In the genomic region with DNA sequence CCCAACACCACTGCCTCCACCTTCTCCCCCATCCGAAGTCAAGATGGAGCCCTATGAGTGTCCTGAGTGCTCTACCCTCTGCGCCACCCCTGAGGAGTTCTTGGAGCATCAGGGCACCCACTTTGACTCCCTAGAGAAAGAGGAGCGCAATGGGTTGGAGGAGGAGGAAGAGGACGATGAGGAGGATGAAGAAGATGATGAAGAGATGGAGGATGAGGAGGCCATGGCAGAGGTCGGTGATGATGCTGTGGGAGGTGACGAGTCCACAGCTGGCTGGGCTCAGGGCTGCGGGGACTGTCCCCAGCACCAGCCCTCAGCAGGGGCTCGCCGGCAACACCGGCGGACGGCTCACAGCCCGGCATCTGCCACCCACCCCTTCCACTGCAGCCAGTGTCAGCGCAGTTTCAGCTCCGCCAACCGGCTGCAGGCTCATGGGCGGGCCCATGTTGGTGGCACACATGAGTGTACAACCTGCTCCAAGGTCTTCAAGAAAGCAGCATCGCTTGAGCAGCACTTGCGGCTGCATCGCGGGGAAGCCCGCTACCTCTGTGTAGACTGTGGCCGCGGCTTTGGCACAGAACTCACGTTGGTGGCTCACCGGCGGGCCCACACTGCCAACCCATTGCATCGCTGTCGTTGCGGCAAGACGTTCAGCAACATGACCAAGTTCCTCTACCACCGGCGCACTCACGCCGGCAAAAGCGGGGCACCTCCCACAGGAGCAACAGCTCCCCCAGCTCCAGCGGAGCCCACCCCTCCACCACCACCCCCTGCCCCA, we compare ENCODE assay signal across 27 cellular contexts. TPM values are rescaled to one million over a fixed set of nuclear protein-coding genes. Genes with fewer than 3 reads are reported as not detected.
DNase-seq lines count a peak whose midpoint lies in the region; ATAC-seq, FAIRE-seq and TF ChIP-seq lines count a peak whose summit lies in the region.
"Had no signal": no experiment of that assay in that cellular context is flagged by ENCODE, and none has a peak within 500 bp of the region (broad histone marks: within the 10 kb centered on the region; RNA-seq: fewer than 3 reads in every experiment).

No MANE protein-coding gene starts in this region.

- no peak overlapping the region for H3K4ac ChIP-seq in neuronal stem cell (ENCODE audit: low read length)

- no peak overlapping the region for H2BK15ac ChIP-seq in neuronal stem cell (ENCODE audit: low read length)

- H3K27me3 Mint-ChIP-seq in activated naive CD4-positive, alpha-beta T cell treated with anti-CD3 and anti-CD28 coated beads, Interleukin-2, amount 10 ng/mL, durations not matched to agents 7 days and 5 days: no peaks in the 10 kb centered on the region
- H3K27me3 Mint-ChIP-seq in astrocyte (ENCODE audit: low read depth, unreplicated experiment): no peaks in the 10 kb centered on the region
- H3K27me3 Mint-ChIP-seq: CD8-positive, alpha-beta memory T cell had no signal

- no peak for FAIRE-seq in astrocyte (lab: Jason Lieb, UNC)
- FAIRE-seq: GM12878 had no signal

- H2AFZ ChIP-seq in astrocyte (ENCODE audit: low read depth, low read length) (no peak overlapping the region), neuronal stem cell (ENCODE audit: low read length) (no peak overlapping the region)
- H2AFZ ChIP-seq: GM23338 had no signal

- no peak overlapping the region for H3K4me3 Mint-ChIP-seq in activated naive CD4-positive, alpha-beta T cell treated with anti-CD3 and anti-CD28 coated beads, Interleukin-2, amount 10 ng/mL, durations not matched to agents 7 days and 5 days
- peak overlapping the region; percentile 71 for H3K4me3 Mint-ChIP-seq in astrocyte (ENCODE audit: unreplicated experiment)
- H3K4me3 Mint-ChIP-seq: CD8-positive, alpha-beta memory T cell; GM23338 had no signal

- H3K9me3 Mint-ChIP-seq in activated naive CD4-positive, alpha-beta T cell treated with anti-CD3 and anti-CD28 coated beads, Interleukin-2, amount 10 ng/mL, durations not matched to agents 7 days and 5 days: no peaks in the 10 kb centered on the region
- peaks cover under 1% of the 10 kb centered on the region for H3K9me3 Mint-ChIP-seq in astrocyte (ENCODE audit: unreplicated experiment)
- H3K9me3 Mint-ChIP-seq: CD8-positive, alpha-beta memory T cell; GM23338 had no signal

- CTCF ChIA-PET in activated naive CD4-positive, alpha-beta T cell treated with anti-CD3 and anti-CD28 coated beads, Interleukin-2, amount 10 ng/mL, durations not matched to agents 7 days and 5 days (lab: Charles Lee): no interaction called here

- H3K27ac ChIP-seq in astrocyte (ENCODE audit: low read depth, low read length) (no peak overlapping the region), neuronal stem cell (replicated peaks; ENCODE audit: low read length) (no peak overlapping the region)
- H3K27ac ChIP-seq: SK-N-MC had no signal

- no peak for ATAC-seq in sciatic nerve
- ATAC-seq: GM12878, GM23338 had no signal

- H3K14ac ChIP-seq in neuronal stem cell (ENCODE audit: low read length): no peak overlapping the region

- no peaks in the 10 kb centered on the region for H3K27me3 ChIP-seq in astrocyte (ENCODE audit: insufficient read depth, low read length)
- H3K27me3 ChIP-seq in neuronal stem cell (ENCODE audit: control insufficient read depth in 3 of 3, insufficient read depth in 3 of 3, low read depth in 1 of 3, low read length in 3 of 3): no peaks in the 10 kb centered on the region
- H3K27me3 ChIP-seq: BE2C had no signal

- H3K4me1 Mint-ChIP-seq in activated naive CD4-positive, alpha-beta T cell treated with anti-CD3 and anti-CD28 coated beads, Interleukin-2, amount 10 ng/mL, durations not matched to agents 7 days and 5 days: peaks cover 33% of the 10 kb centered on the region
- H3K4me1 Mint-ChIP-seq in astrocyte (ENCODE audit: low read depth, unreplicated experiment): peaks cover 24% of the 10 kb centered on the region

- peaks cover 10% of the 10 kb centered on the region for H3K79me1 ChIP-seq in neuronal stem cell (ENCODE audit: low read depth, low read length)

- H3K9ac ChIP-seq in astrocyte (ENCODE audit: low read length) (no peak overlapping the region), neuronal stem cell (ENCODE audit: low read depth, low read length, poor library complexity) (peak overlapping the region; percentile 21)

- peaks cover 89% of the 10 kb centered on the region for H3K79me2 ChIP-seq in astrocyte (ENCODE audit: insufficient read depth, low read length)

- H2BK5ac ChIP-seq in neuronal stem cell (ENCODE audit: low read length): peak overlapping the region; percentile 24

- no peak for TF ChIP-seq CTCF in astrocyte (IDR thresholded peaks at IDR 0.05; ENCODE audit: insufficient read depth, low read depth, low read length)

- H3K36me3 ChIP-seq in astrocyte (ENCODE audit: insufficient read depth, low read length) (peaks cover 27% of the 10 kb centered on the region), neuronal stem cell (replicated peaks in 1 of 2; ENCODE audit: control insufficient read depth in 2 of 2, insufficient read depth in 2 of 2, low read length in 2 of 2) (peaks cover 41 to 74% of the 10 kb centered on the region in 2 donors)

- H2AK5ac ChIP-seq in neuronal stem cell (ENCODE audit: low read depth, low read length): no peak overlapping the region

- 100% methylated on average over 1 of the region's 37 CpGs; no CpG with 5 or more reads in 1 of the 2 donors for WGBS in neuronal stem cell (ENCODE audit: extremely low coverage in 2 of 2, insufficient read length in 2 of 2, insufficient replicate concordance in 1 of 2), 2 donors

- DNase-seq in activated naive CD4-positive, alpha-beta T cell treated with anti-CD3 and anti-CD28 coated beads, Interleukin-2, amount 10 ng/mL, durations not matched to agents 7 days and 5 days: no peak
- no peak for DNase-seq in activated naive CD4-positive, alpha-beta T cell (lab: John Stamatoyannopoulos, UW)
- DNase-seq in astrocyte (ENCODE audit: low read depth) (no peak), neuronal stem cell (ENCODE audit: low spot score) (no peak), sciatic nerve (ENCODE audit: low spot score) (no peak), NCI-H510A treated with DMSO at 0.1 percent for 48 hours (lab: John Stamatoyannopoulos, UW) (no peak)
- DNase-seq: 8988T; ACHN; BE2C; CD8-positive, alpha-beta memory T cell; DMS 273 treated with DMSO at 0.1 percent for 48 hours; DMS79; EL; GDM1; Karpas-422; NCI-H1092; NCI-H1417 treated with DMSO at 0.1 percent for 48 hours; NCI-H1694 treated with DMSO at 0.1 percent for 48 hours; NCI-H2081; NCI-H2227 treated with DMSO at 0.1 percent for 48 hours; NCI-H69; RPMI8226; SIG-M5 had no signal

- H3K4me3 ChIP-seq in astrocyte (ENCODE audit: insufficient read depth, low read depth, low read length) (no peak overlapping the region), neuronal stem cell (ENCODE audit: low read length in 2 of 2) (no peak overlapping the region)
- H3K4me3 ChIP-seq: GM12878, GM23338, HAP-1, SK-N-MC had no signal

- peaks cover 2% of the 10 kb centered on the region for H3K9me3 ChIP-seq in astrocyte (ENCODE audit: insufficient read depth, low read depth, low read length)
- peaks cover 0 to 3% of the 10 kb centered on the region in 2 donors for H3K9me3 ChIP-seq in neuronal stem cell (replicated peaks in 1 of 2; ENCODE audit: control insufficient read depth in 2 of 2, insufficient read depth in 1 of 2, low read depth in 1 of 2, low read length in 2 of 2)
- H3K9me3 ChIP-seq: BE2C, HAP-1 had no signal

- H3K23ac ChIP-seq in neuronal stem cell (ENCODE audit: low read depth, low read length, poor library complexity): peak overlapping the region; percentile 20

- H4K8ac ChIP-seq in neuronal stem cell (ENCODE audit: low read depth, low read length): peak overlapping the region; percentile 17

- no peak overlapping the region for H2BK12ac ChIP-seq in neuronal stem cell (ENCODE audit: low read length)

- H2BK120ac ChIP-seq in neuronal stem cell (ENCODE audit: low read depth, low read length): no peak overlapping the region

- intact Hi-C loops in sciatic nerve (cut with DNase I): no loop called here

- no peak overlapping the region for H3K4me2 ChIP-seq in astrocyte (ENCODE audit: low read length)
- H3K4me2 ChIP-seq in neuronal stem cell (ENCODE audit: insufficient read depth, low read length, poor library complexity, severe bottlenecking): no peak overlapping the region
- H3K4me2 ChIP-seq: GM23338 had no signal

- H3K4me1 ChIP-seq in astrocyte (ENCODE audit: insufficient read depth, low read length) (peaks cover 13% of the 10 kb centered on the region), neuronal stem cell (ENCODE audit: control insufficient read depth in 2 of 2, insufficient read depth in 1 of 2, low read depth in 1 of 2, low read length in 2 of 2) (peaks cover 0 to 6% of the 10 kb centered on the region in 2 donors)
- H3K4me1 ChIP-seq: BE2C had no signal

- H4K91ac ChIP-seq in neuronal stem cell (ENCODE audit: low read depth, low read length, poor library complexity): no peak overlapping the region

- H3K27ac Mint-ChIP-seq in activated naive CD4-positive, alpha-beta T cell treated with anti-CD3 and anti-CD28 coated beads, Interleukin-2, amount 10 ng/mL, durations not matched to agents 7 days and 5 days: peak overlapping the region; percentile 6
- H3K27ac Mint-ChIP-seq in astrocyte (ENCODE audit: unreplicated experiment): no peak overlapping the region
- H3K27ac Mint-ChIP-seq: GM23338 had no signal

- H3K18ac ChIP-seq in neuronal stem cell (ENCODE audit: low read length): no peak overlapping the region

- peaks cover 80% of the 10 kb centered on the region for H4K20me1 ChIP-seq in astrocyte (ENCODE audit: insufficient read depth, low read length)

- peaks cover 49% of the 10 kb centered on the region for H3K36me3 Mint-ChIP-seq in activated naive CD4-positive, alpha-beta T cell treated with anti-CD3 and anti-CD28 coated beads, Interleukin-2, amount 10 ng/mL, durations not matched to agents 7 days and 5 days
- H3K36me3 Mint-ChIP-seq in astrocyte (ENCODE audit: low read depth, unreplicated experiment): peaks cover 33% of the 10 kb centered on the region

RNA-seq across cellular contexts. Expression of a gene that starts 5.0 kb away (rescaled TPM):
- total RNA-seq in astrocyte (20.2 and 21.6 TPM in 2 replicates), sciatic nerve (12.1 TPM)
- polyA plus RNA-seq in neuronal stem cell (2013, experiment 1 of 2): 5.4 TPM
- 5.2 TPM for polyA plus RNA-seq in neuronal stem cell (2013, experiment 2 of 2)

RNA-seq across cellular contexts. Expression of a gene that starts 7.7 kb away (rescaled TPM):
- total RNA-seq in astrocyte (24.4 and 26.1 TPM in 2 replicates), sciatic nerve (21.8 TPM)
- polyA plus RNA-seq in neuronal stem cell (2013, experiment 1 of 2): 29.2 TPM
- polyA plus RNA-seq in neuronal stem cell (2013, experiment 2 of 2): 27.6 TPM

RNA-seq across cellular contexts. Expression of a gene that starts 17.3 kb away (rescaled TPM):
- total RNA-seq in astrocyte: 49.5 and 50.3 TPM in 2 replicates
- 67.3 TPM for polyA plus RNA-seq in neuronal stem cell (2013, experiment 1 of 2)
- 64.6 TPM for polyA plus RNA-seq in neuronal stem cell (2013, experiment 2 of 2)
- total RNA-seq in sciatic nerve: 29.2 TPM

RNA-seq across cellular contexts. Expression of a gene that starts 29.8 kb away (rescaled TPM):
- total RNA-seq in astrocyte (108 TPM in 2 replicates), sciatic nerve (90.7 TPM)
- 77.7 TPM for polyA plus RNA-seq in neuronal stem cell (2013, experiment 1 of 2)
- polyA plus RNA-seq in neuronal stem cell (2013, experiment 2 of 2): 78.0 TPM

RNA-seq across cellular contexts. Expression of a gene that starts 43.9 kb away (rescaled TPM):
- 73.4 and 78.5 TPM in 2 replicates for total RNA-seq in astrocyte
- 38.5 TPM for polyA plus RNA-seq in neuronal stem cell (2013, experiment 1 of 2)
- 37.8 TPM for polyA plus RNA-seq in neuronal stem cell (2013, experiment 2 of 2)
- 92.1 TPM for total RNA-seq in sciatic nerve
